23 cellular contexts compared by ENCODE assay signal in genomic region chr1:28981170-28981569, GRCh38.
"Had no signal": no experiment of that assay in that cellular context is flagged by ENCODE, and none has a peak within 500 bp of the region (broad histone marks: within the 10 kb centered on the region; RNA-seq: fewer than 3 reads in every experiment).

No MANE protein-coding gene starts in this region.

- ATAC-seq: activated CD4-positive, alpha-beta T cell treated with anti-CD3 and anti-CD28 coated beads for 36 hours; activated naive CD4-positive, alpha-beta T cell treated with anti-CD3 and anti-CD28 coated beads, Interleukin-2, amount 50 U/mL, for 72 hours; activated T-cell treated with anti-CD3 and anti-CD28 coated beads, Interleukin-2, amount 50 U/mL, for 72 hours; gastrocnemius medialis; left ventricle myocardium superior; psoas muscle; right cardiac atrium had no signal

- H3K27me3 ChIP-seq: breast epithelium, gastrocnemius medialis, neutrophil, ovary, tibial nerve had no signal

- H3K27ac ChIP-seq: breast epithelium, gastrocnemius medialis, neutrophil, ovary, psoas muscle, tibial nerve had no signal

- H3K36me3 ChIP-seq: breast epithelium, gastrocnemius medialis, ovary, tibial nerve had no signal

- DNase-seq: activated B cell treated with CpG ODN at 0.5 μM for 24 hours; activated CD4-positive, alpha-beta T cell treated with anti-CD3 and anti-CD28 coated beads for 36 hours; activated CD4-positive, alpha-beta T cell treated with anti-CD3 and anti-CD28 coated beads, Interleukin-2, amount 50 U/mL, for 48 hours; activated CD8-positive, alpha-beta memory T cell treated with anti-CD3 and anti-CD28 coated beads, Interleukin-2, amount 50 U/mL, for 48 hours; activated effector memory CD4-positive, alpha-beta T cell treated with Interleukin-2 at 50 U/mL for 16 hours; activated T-cell treated with anti-CD3 and anti-CD28 coated beads, Interleukin-2, amount 50 U/mL, for 72 hours; amniotic stem cell; effector memory CD4-positive, alpha-beta T cell; gastrocnemius medialis; head of caudate nucleus; hypothalamus; left ventricle myocardium superior; mammary epithelial cell; midbrain; ovary; psoas muscle; right cardiac atrium; stimulated activated CD4-positive, alpha-beta T cell treated with anti-CD3 and anti-CD28 coated beads, Interleukin-12 subunit alpha, Interleukin-12 subunit beta, amount 100 ng/mL, for 4 hours; T-helper 1 cell had no signal

- H3K4me3 ChIP-seq: breast epithelium, gastrocnemius medialis, ovary, psoas muscle, tibial nerve had no signal

- H3K4me1 ChIP-seq: breast epithelium, tibial nerve had no signal

- H3K9me3 ChIP-seq: breast epithelium, gastrocnemius medialis, neutrophil, ovary, psoas muscle had no signal
